Comparison of ENCODE assay signal across 1 cellular context in the genomic region with DNA sequence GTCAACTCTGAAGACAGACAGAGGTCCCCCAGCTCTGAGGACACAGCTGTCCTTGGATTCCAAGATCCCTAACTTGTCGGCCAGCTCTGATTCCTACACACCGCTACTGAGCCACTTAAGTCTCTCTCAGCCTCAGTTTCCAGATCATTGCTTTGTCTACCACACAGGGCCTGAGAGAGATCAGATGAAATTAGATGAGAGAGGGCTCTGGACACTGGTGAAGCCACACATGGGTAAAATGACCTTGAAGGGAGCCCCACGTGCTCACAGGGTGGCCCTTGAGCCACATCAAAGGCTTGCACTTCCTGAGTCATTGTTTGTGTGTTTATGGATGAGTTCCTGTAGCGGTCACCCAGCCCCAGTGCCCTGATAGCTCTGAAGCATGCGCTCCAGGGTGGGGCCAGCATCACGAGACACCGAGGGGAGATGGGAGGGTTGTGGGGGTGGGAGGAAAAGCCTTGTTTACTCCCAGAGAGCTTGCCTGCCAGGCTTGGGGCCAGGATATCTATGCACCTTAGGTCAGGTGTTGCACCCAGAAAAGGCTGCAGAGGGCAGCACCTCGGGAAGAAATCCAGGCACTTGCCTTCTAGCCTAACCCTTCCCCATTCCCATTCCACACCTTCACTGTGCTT.
TF ChIP-seq lines count a peak whose summit lies in the region.

No MANE protein-coding gene starts in this region.

TF ChIP-seq in HepG2, 621 proteins besides CTCF, POLR2A, EP300 and RAD21 (continued from another document and continues in another):
- TF ChIP-seq, protein P1, sequence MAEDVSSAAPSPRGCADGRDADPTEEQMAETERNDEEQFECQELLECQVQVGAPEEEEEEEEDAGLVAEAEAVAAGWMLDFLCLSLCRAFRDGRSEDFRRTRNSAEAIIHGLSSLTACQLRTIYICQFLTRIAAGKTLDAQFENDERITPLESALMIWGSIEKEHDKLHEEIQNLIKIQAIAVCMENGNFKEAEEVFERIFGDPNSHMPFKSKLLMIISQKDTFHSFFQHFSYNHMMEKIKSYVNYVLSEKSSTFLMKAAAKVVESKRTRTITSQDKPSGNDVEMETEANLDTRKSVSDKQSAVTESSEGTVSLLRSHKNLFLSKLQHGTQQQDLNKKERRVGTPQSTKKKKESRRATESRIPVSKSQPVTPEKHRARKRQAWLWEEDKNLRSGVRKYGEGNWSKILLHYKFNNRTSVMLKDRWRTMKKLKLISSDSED (CRISPR knock-in tag; IDR thresholded peaks at IDR 0.05) = no peak
- TF ChIP-seq MTA3 (CRISPR knock-in tag; IDR thresholded peaks at IDR 0.05) = no peak
- TF ChIP-seq, protein P2, sequence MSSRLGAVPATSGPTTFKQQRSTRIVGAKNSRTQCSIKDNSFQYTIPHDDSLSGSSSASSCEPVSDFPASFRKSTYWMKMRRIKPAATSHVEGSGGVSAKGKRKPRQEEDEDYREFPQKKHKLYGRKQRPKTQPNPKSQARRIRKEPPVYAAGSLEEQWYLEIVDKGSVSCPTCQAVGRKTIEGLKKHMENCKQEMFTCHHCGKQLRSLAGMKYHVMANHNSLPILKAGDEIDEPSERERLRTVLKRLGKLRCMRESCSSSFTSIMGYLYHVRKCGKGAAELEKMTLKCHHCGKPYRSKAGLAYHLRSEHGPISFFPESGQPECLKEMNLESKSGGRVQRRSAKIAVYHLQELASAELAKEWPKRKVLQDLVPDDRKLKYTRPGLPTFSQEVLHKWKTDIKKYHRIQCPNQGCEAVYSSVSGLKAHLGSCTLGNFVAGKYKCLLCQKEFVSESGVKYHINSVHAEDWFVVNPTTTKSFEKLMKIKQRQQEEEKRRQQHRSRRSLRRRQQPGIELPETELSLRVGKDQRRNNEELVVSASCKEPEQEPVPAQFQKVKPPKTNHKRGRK (CRISPR knock-in tag; IDR thresholded peaks at IDR 0.05) = no peak
- peak; percentile 79; the same call in 1 of the 2 replicates for TF ChIP-seq THAP7 (CRISPR knock-in tag; IDR thresholded peaks at IDR 0.05)
- TF ChIP-seq SP2 (CRISPR knock-in tag; IDR thresholded peaks at IDR 0.05) = no peak
- TF ChIP-seq ZNF841 (CRISPR knock-in tag; IDR thresholded peaks at IDR 0.05; ENCODE audit: borderline replicate concordance) = no peak
- no peak; the same call in 1 of the 2 replicates for TF ChIP-seq ARHGAP35 (CRISPR knock-in tag; IDR thresholded peaks at IDR 0.05; ENCODE audit: borderline replicate concordance)
- peak; percentile 95 for TF ChIP-seq SAP130 (CRISPR knock-in tag; IDR thresholded peaks at IDR 0.05; ENCODE audit: low read depth)
- TF ChIP-seq ZNF547 (CRISPR knock-in tag; IDR thresholded peaks at IDR 0.05) = peak; percentile 64; the same call in 1 of the 2 replicates
- TF ChIP-seq ZNF839 (CRISPR knock-in tag; IDR thresholded peaks at IDR 0.05; ENCODE audit: borderline replicate concordance) = 0 out of 2 replicates have a peak, but pooled peaks have one; percentile 27
- TF ChIP-seq ZC3H13 (CRISPR knock-in tag; IDR thresholded peaks at IDR 0.05) = no peak
- TF ChIP-seq SNAPC2 (CRISPR knock-in tag; IDR thresholded peaks at IDR 0.05) = peak; percentile 88
- TF ChIP-seq, protein P3, sequence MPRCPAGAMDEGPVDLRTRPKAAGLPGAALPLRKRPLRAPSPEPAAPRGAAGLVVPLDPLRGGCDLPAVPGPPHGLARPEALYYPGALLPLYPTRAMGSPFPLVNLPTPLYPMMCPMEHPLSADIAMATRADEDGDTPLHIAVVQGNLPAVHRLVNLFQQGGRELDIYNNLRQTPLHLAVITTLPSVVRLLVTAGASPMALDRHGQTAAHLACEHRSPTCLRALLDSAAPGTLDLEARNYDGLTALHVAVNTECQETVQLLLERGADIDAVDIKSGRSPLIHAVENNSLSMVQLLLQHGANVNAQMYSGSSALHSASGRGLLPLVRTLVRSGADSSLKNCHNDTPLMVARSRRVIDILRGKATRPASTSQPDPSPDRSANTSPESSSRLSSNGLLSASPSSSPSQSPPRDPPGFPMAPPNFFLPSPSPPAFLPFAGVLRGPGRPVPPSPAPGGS (CRISPR knock-in tag; IDR thresholded peaks at IDR 0.05) = peak; percentile 90
- TF ChIP-seq NR3C1 (CRISPR knock-in tag; IDR thresholded peaks at IDR 0.05) = no peak
- peak; percentile 83 for TF ChIP-seq THAP11 (CRISPR knock-in tag; IDR thresholded peaks at IDR 0.05)
- TF ChIP-seq ZBTB42 (CRISPR knock-in tag; IDR thresholded peaks at IDR 0.05) = no peak
- TF ChIP-seq, protein P4, sequence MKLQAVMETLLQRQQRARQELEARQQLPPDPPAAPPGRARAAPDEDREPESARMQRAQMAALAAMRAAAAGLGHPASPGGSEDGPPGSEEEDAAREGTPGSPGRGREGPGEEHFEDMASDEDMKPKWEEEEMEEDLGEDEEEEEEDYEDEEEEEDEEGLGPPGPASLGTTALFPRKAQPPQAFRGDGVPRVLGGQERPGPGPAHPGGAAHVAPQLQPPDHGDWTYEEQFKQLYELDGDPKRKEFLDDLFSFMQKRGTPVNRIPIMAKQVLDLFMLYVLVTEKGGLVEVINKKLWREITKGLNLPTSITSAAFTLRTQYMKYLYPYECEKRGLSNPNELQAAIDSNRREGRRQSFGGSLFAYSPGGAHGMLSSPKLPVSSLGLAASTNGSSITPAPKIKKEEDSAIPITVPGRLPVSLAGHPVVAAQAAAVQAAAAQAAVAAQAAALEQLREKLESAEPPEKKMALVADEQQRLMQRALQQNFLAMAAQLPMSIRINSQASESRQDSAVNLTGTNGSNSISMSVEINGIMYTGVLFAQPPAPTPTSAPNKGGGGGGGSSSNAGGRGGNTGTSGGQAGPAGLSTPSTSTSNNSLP (IDR thresholded peaks at IDR 0.05; ENCODE audit: low read depth, low read length) = peak; percentile 75
- peak; percentile 80; the same call in 1 of the 2 replicates for TF ChIP-seq NFATC3 (CRISPR knock-in tag; IDR thresholded peaks at IDR 0.05)
- peak in 1 of 2 experiments; percentile 97; a peak in 2 of 4 replicates for TF ChIP-seq KLF16 (CRISPR knock-in tag; IDR thresholded peaks at IDR 0.05)
- TF ChIP-seq, protein P5, sequence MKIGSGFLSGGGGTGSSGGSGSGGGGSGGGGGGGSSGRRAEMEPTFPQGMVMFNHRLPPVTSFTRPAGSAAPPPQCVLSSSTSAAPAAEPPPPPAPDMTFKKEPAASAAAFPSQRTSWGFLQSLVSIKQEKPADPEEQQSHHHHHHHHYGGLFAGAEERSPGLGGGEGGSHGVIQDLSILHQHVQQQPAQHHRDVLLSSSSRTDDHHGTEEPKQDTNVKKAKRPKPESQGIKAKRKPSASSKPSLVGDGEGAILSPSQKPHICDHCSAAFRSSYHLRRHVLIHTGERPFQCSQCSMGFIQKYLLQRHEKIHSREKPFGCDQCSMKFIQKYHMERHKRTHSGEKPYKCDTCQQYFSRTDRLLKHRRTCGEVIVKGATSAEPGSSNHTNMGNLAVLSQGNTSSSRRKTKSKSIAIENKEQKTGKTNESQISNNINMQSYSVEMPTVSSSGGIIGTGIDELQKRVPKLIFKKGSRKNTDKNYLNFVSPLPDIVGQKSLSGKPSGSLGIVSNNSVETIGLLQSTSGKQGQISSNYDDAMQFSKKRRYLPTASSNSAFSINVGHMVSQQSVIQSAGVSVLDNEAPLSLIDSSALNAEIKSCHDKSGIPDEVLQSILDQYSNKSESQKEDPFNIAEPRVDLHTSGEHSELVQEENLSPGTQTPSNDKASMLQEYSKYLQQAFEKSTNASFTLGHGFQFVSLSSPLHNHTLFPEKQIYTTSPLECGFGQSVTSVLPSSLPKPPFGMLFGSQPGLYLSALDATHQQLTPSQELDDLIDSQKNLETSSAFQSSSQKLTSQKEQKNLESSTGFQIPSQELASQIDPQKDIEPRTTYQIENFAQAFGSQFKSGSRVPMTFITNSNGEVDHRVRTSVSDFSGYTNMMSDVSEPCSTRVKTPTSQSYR (CRISPR knock-in tag; IDR thresholded peaks at IDR 0.05; ENCODE audit: borderline replicate concordance) = peak; percentile 95
- no peak for TF ChIP-seq MLLT10 (CRISPR knock-in tag; IDR thresholded peaks at IDR 0.05)
- peak; percentile 77; the same call in 1 of the 2 replicates for TF ChIP-seq ZBTB38 (CRISPR knock-in tag; IDR thresholded peaks at IDR 0.05)
- TF ChIP-seq ZSCAN20 (CRISPR knock-in tag; IDR thresholded peaks at IDR 0.05; ENCODE audit: borderline replicate concordance) = no peak
- TF ChIP-seq REXO4 (CRISPR knock-in tag; IDR thresholded peaks at IDR 0.05; ENCODE audit: borderline replicate concordance) = no peak
- TF ChIP-seq ZUFSP (CRISPR knock-in tag; IDR thresholded peaks at IDR 0.05; ENCODE audit: borderline replicate concordance) = no peak
- TF ChIP-seq RFX3 (CRISPR knock-in tag; IDR thresholded peaks at IDR 0.05) = peak; percentile 25
- TF ChIP-seq SSRP1 (CRISPR knock-in tag; IDR thresholded peaks at IDR 0.05) = 0 out of 2 replicates have a peak, but pooled peaks have one; percentile 38
- TF ChIP-seq ZSCAN5A (CRISPR knock-in tag; IDR thresholded peaks at IDR 0.05; ENCODE audit: borderline replicate concordance) = peak; percentile 88
- peak; percentile 93 for TF ChIP-seq ZFP1 (CRISPR knock-in tag; IDR thresholded peaks at IDR 0.05)
- 0 out of 2 replicates have a peak, but pooled peaks have one; percentile 66 for TF ChIP-seq ZNF713 (CRISPR knock-in tag; IDR thresholded peaks at IDR 0.05)
- peak; percentile 95 for TF ChIP-seq ELF3 (CRISPR knock-in tag; IDR thresholded peaks at IDR 0.05)
- TF ChIP-seq ZKSCAN8 (CRISPR knock-in tag; IDR thresholded peaks at IDR 0.05; ENCODE audit: borderline replicate concordance) = peak; percentile 85; the same call in 1 of the 2 replicates
- TF ChIP-seq TBP (CRISPR knock-in tag; IDR thresholded peaks at IDR 0.05) = no peak
- TF ChIP-seq ZNF430 (CRISPR knock-in tag; IDR thresholded peaks at IDR 0.05) = peak; percentile 97
- no peak for TF ChIP-seq ZNF24 (IDR thresholded peaks at IDR 0.05)
- TF ChIP-seq ZNF180 (CRISPR knock-in tag; IDR thresholded peaks at IDR 0.05; ENCODE audit: borderline replicate concordance, low read depth) = no peak
- TF ChIP-seq PITX1 (CRISPR knock-in tag; IDR thresholded peaks at IDR 0.05) = peak; percentile 96
- no peak for TF ChIP-seq ZNF577 (CRISPR knock-in tag; IDR thresholded peaks at IDR 0.05; ENCODE audit: borderline replicate concordance, low read depth)
- TF ChIP-seq, protein P6, sequence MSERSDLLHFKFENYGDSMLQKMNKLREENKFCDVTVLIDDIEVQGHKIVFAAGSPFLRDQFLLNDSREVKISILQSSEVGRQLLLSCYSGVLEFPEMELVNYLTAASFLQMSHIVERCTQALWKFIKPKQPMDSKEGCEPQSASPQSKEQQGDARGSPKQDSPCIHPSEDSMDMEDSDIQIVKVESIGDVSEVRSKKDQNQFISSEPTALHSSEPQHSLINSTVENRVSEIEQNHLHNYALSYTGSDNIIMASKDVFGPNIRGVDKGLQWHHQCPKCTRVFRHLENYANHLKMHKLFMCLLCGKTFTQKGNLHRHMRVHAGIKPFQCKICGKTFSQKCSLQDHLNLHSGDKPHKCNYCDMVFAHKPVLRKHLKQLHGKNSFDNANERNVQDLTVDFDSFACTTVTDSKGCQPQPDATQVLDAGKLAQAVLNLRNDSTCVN (CRISPR knock-in tag; IDR thresholded peaks at IDR 0.05; ENCODE audit: borderline replicate concordance) = peak; percentile 96
- peak; percentile 89 for TF ChIP-seq ZBTB43 (CRISPR knock-in tag; conservative IDR thresholded peaks at IDR 0.05)
- no peak for TF ChIP-seq ZNF552 (CRISPR knock-in tag; IDR thresholded peaks at IDR 0.05; ENCODE audit: borderline replicate concordance)
- TF ChIP-seq PRPF4 (IDR thresholded peaks at IDR 0.05; ENCODE audit: low read depth, low read length, poor library complexity, severe bottlenecking) = no peak
- TF ChIP-seq ZFP82 (CRISPR knock-in tag; IDR thresholded peaks at IDR 0.05; ENCODE audit: borderline replicate concordance) = no peak
- no peak for TF ChIP-seq LCORL (IDR thresholded peaks at IDR 0.05)
- peak; percentile 79; the same call in 1 of the 2 replicates for TF ChIP-seq LCORL (CRISPR knock-in tag; IDR thresholded peaks at IDR 0.05)
- no peak for TF ChIP-seq ZNF367 (CRISPR knock-in tag; IDR thresholded peaks at IDR 0.05; ENCODE audit: borderline replicate concordance)
- peak; percentile 32; the same call in 1 of the 2 replicates for TF ChIP-seq ZNF652 (CRISPR knock-in tag; IDR thresholded peaks at IDR 0.05; ENCODE audit: borderline replicate concordance, low read depth)
- TF ChIP-seq ZNF546 (CRISPR knock-in tag; conservative IDR thresholded peaks at IDR 0.05) = no peak
- TF ChIP-seq U2AF1 (optimal IDR thresholded peaks at IDR 0.05; ENCODE audit: low read depth, low read length) = peak; percentile 91
